In genomic region chr3:38627956-38628355, GRCh38 we compare ENCODE assay signal across 9 cellular contexts. TPM values are rescaled to one million over a fixed set of nuclear protein-coding genes. Genes with fewer than 3 reads are reported as not detected.
DNase-seq lines count a peak whose midpoint lies in the region; ATAC-seq and TF ChIP-seq lines count a peak whose summit lies in the region.
"Had no signal": no experiment of that assay in that cellular context is flagged by ENCODE, and none has a peak within 500 bp of the region (broad histone marks: within the 10 kb centered on the region; RNA-seq: fewer than 3 reads in every experiment).

No MANE protein-coding gene starts in this region.

- ATAC-seq in aorta (ENCODE audit: low FRiP score): no peak
- no peak for ATAC-seq in body of pancreas
- ATAC-seq: effector memory CD8-positive, alpha-beta T cell had no signal

- peak; percentile 65 for TF ChIP-seq CTCF in GM13977 (IDR thresholded peaks at IDR 0.05; ENCODE audit: extremely low read depth, insufficient read depth, missing control alignments)
- TF ChIP-seq CTCF in fibroblast of the aortic adventitia (IDR thresholded peaks at IDR 0.05; ENCODE audit: insufficient read depth, low read length): peak; percentile 52
- TF ChIP-seq CTCF in thyroid gland (IDR thresholded peaks at IDR 0.05): no peak
- TF ChIP-seq CTCF in body of pancreas (IDR thresholded peaks at IDR 0.05): peak in 1 of 7 experiments; percentile 9

- H3K27ac ChIP-seq in aorta (ENCODE audit: low read depth in 1 of 2, low read length in 2 of 2) (no peak overlapping the region), thyroid gland (no peak overlapping the region), body of pancreas (no peak overlapping the region)

- no peaks in the 10 kb centered on the region for H3K36me3 ChIP-seq in aorta (ENCODE audit: control insufficient read depth in 1 of 2, insufficient read depth in 2 of 2, low read length in 1 of 2)
- no peaks in the 10 kb centered on the region for H3K36me3 ChIP-seq in thyroid gland
- no peaks in the 10 kb centered on the region for H3K36me3 ChIP-seq in body of pancreas (replicated peaks in 1 of 2; ENCODE audit: insufficient read depth in 1 of 2, low read depth in 2 of 2)

- H3K4me1 ChIP-seq in aorta (ENCODE audit: control insufficient read depth in 1 of 2, insufficient read depth in 2 of 2, low read length in 2 of 2): no peaks in the 10 kb centered on the region
- no peaks in the 10 kb centered on the region for H3K4me1 ChIP-seq in thyroid gland
- H3K4me1 ChIP-seq in body of pancreas: no peaks in the 10 kb centered on the region

- WGBS in aorta, 2 donors: 57 to 60% methylated on average over 4 of the region's 4 CpGs
- 54 to 57% methylated on average over 2 to 3 of the region's 4 CpGs for WGBS in thyroid gland, 2 donors
- WGBS in body of pancreas, 2 donors: 25 to 36% methylated on average over 3 of the region's 4 CpGs

- DNase-seq in COLO668 (lab: John Stamatoyannopoulos, UW; ENCODE audit: unreplicated experiment) (peak; percentile 1), GM13977 (ENCODE audit: low spot score) (peak; percentile 60), SK-MEL-5 (ENCODE audit: low read depth, low spot score) (peak; percentile 49), fibroblast of the aortic adventitia (ENCODE audit: low read depth) (no peak), aorta (no peak), thyroid gland (no peak), body of pancreas (no peak)
- DNase-seq in activated effector memory CD4-positive, alpha-beta T cell treated with Interleukin-2 at 50 U/mL for 16 hours: no peak
- DNase-seq: effector memory CD8-positive, alpha-beta T cell had no signal

- TF ChIP-seq POLR2A in thyroid gland (IDR thresholded peaks at IDR 0.05) (no peak), body of pancreas (IDR thresholded peaks at IDR 0.05) (no peak)

- no peaks in the 10 kb centered on the region for H3K27me3 ChIP-seq in aorta (ENCODE audit: control insufficient read depth in 1 of 2, insufficient read depth in 2 of 2, low read length in 1 of 2)
- no peaks in the 10 kb centered on the region for H3K27me3 ChIP-seq in thyroid gland
- H3K27me3 ChIP-seq in body of pancreas: no peaks in the 10 kb centered on the region

- no peaks in the 10 kb centered on the region for H3K9me3 ChIP-seq in aorta (ENCODE audit: control insufficient read depth, low read length)
- no peaks in the 10 kb centered on the region for H3K9me3 ChIP-seq in thyroid gland
- no peaks in the 10 kb centered on the region for H3K9me3 ChIP-seq in body of pancreas

- no peak overlapping the region for H3K4me3 ChIP-seq in fibroblast of the aortic adventitia (ENCODE audit: low read depth, low read length)
- no peak overlapping the region for H3K4me3 ChIP-seq in aorta (ENCODE audit: low read length in 2 of 2)
- no peak overlapping the region for H3K4me3 ChIP-seq in thyroid gland (replicated peaks in 1 of 3)
- no peak overlapping the region for H3K4me3 ChIP-seq in body of pancreas

- in situ Hi-C loops in GM13977 (cut with MboI; ENCODE audit: low pct_unique_long_range_greater_than_20kb, low sequenced_read_pairs, unreplicated experiment): no loop called here
- in situ Hi-C loops in SK-MEL-5 (cut with HindIII; ENCODE audit: low pct_unique_long_range_greater_than_20kb, low sequenced_read_pairs): no loop called here

- intact Hi-C loops in aorta (cut with DNase I): no loop called here
- intact Hi-C loops in thyroid gland (cut with DNase I): no loop called here
- intact Hi-C loops in body of pancreas (cut with DNase I): no loop called here

RNA-seq across cellular contexts. Expression of gene SCN5A, which starts 21.5 kb away (rescaled TPM):
- total RNA-seq in SK-MEL-5 (2014; rRNA removed; shearing (Covaris generic)): 0.51 and 1.0 TPM in 2 replicates
- polyA plus RNA-seq in SK-MEL-5 (2015; cell fraction: cytosol; rRNA removed): 0.26 and 1.3 TPM in 2 replicates
- polyA plus RNA-seq in SK-MEL-5 (2015; cell fraction: nucleus; rRNA removed): 0.48 and 0.62 TPM in 2 replicates
- total RNA-seq in fibroblast of the aortic adventitia (ENCODE audit: low replicate concordance) (0.08 and 0.99 TPM in 2 replicates), aorta (1 to 10 TPM in 1 of 2 donors, under 1 TPM in 1; 0.45 to 2.0 TPM), thyroid gland (1 to 10 TPM in 2 of 4 donors, under 1 TPM in 2; 0.13 to 1.9 (median 1.1) TPM), body of pancreas (under 1 TPM in 1 of 2 donors, not detected in 1; 0.26 TPM)
- polyA plus RNA-seq in aorta: under 1 TPM; 0.38 to 0.77 TPM

Comparison
In these comparisons a context has a peak if more than half of its experiments do, and no peak if none do; other contexts are left out.
1. DNase-seq: peak in COLO668 (single experiment), GM13977 (single experiment) and SK-MEL-5 (single experiment); none in fibroblast of the aortic adventitia (single experiment), aorta (0 of 2), thyroid gland (0 of 2), body of pancreas (0 of 4) and activated effector memory CD4-positive, alpha-beta T cell treated with Interleukin-2 at 50 U/mL for 16 hours (single experiment).
2. CTCF ChIP-seq: peak in GM13977 (single experiment) and fibroblast of the aortic adventitia (single experiment); none in thyroid gland (0 of 6).